In genomic region chr3:102745881-102746280, GRCh38 we compare ENCODE assay signal across 1 cellular context.
TF ChIP-seq lines count a peak whose summit lies in the region.

No MANE protein-coding gene starts in this region.

TF ChIP-seq in H1, 55 proteins besides CTCF, POLR2A, EP300 and RAD21 (continued from another document):
- TF ChIP-seq GTF2F1 (IDR thresholded peaks at IDR 0.05; ENCODE audit: borderline replicate concordance, low read depth, low read length) (no peak), E2F6 (IDR thresholded peaks at IDR 0.05) (no peak)
